In genomic region chr12:57756406-57757341, GRCh38 we compare ENCODE assay signal across 8 cellular contexts. TPM values are rescaled to one million over a fixed set of nuclear protein-coding genes. Genes with fewer than 3 reads are reported as not detected.
DNase-seq lines count a peak whose midpoint lies in the region; ATAC-seq and TF ChIP-seq lines count a peak whose summit lies in the region.

No MANE protein-coding gene starts in this region.

- in situ Hi-C loops in Panc1 (cut with HindIII; ENCODE audit: low pct_unique_long_range_greater_than_20kb, low sequenced_read_pairs), result no loop called here

- no peaks in the 10 kb centered on the region for H3K9me3 ChIP-seq in Panc1 (ENCODE audit: control insufficient read depth, insufficient read depth, low read depth, low read length)

- BruUV-seq in Panc1 (replicated peaks; lab: Mats Ljungman, UMichigan), result no TSS peak

- no peak overlapping the region for H2AFZ ChIP-seq in GM23338

- peaks cover 19% of the 10 kb centered on the region for H3F3A ChIP-seq in GM23338 (replicated peaks; ENCODE audit: low read depth)

- POLR2A ChIA-PET in Panc1 (lab: Charles Lee), result interaction anchor here (0.5 kb wide), 1 partner anchor 14 kb away, joined by 12 read pairs; no protein-coding TSS in a partner anchor

- H3K36me3 Mint-ChIP-seq in CD14-positive monocyte (peaks cover 5 to 15% of the 10 kb centered on the region in 2 donors), GM23338 (ENCODE audit: low read depth) (peaks cover 3% of the 10 kb centered on the region)

- peak overlapping the region; percentile 86 for H3K4me2 ChIP-seq in GM23338

- H3K27me3 ChIP-seq in GM23338 (ENCODE audit: insufficient read depth) (peaks cover 79% of the 10 kb centered on the region), Panc1 (ENCODE audit: control insufficient read depth, insufficient read depth, low read length) (peaks cover 9% of the 10 kb centered on the region)

- H3K27ac ChIP-seq in GM23338 (ENCODE audit: low read depth) (no peak overlapping the region), Panc1 (ENCODE audit: low read length) (no peak overlapping the region)

- H3K27ac Mint-ChIP-seq in CD14-positive monocyte (peak overlapping the region in 6 of 7 donors; percentile 44 to 83 (median 70)), GM23338 (no peak overlapping the region)

- H3K4me3 ChIP-seq in GM23338 (peak overlapping the region; percentile 83), Panc1 (ENCODE audit: low read depth in 2 of 2, low read length in 2 of 2) (peak overlapping the region; percentile 45 to 54)

- intact Hi-C loops in CD14-positive monocyte (cut with micrococcal nuclease) (loop anchor here in 1 of 2 donors (10.0 kb wide), 1 partner anchor 212 kb away; the partner anchor contains the start of gene DCTN2), Panc1 (cut with micrococcal nuclease; ENCODE audit: unreplicated experiment) (no loop called here), left ventricle myocardium superior (cut with micrococcal nuclease) (no loop called here)

- H3K27me3 Mint-ChIP-seq in CD14-positive monocyte (ENCODE audit: low read depth in 3 of 3) (peaks cover 7 to 13% (median 7%) of the 10 kb centered on the region in 3 donors), GM23338 (ENCODE audit: insufficient read depth, low read depth, poor library complexity) (peaks cover 71% of the 10 kb centered on the region)

- H3K9me3 Mint-ChIP-seq in CD14-positive monocyte (peaks cover 0 to 7% (median 0%) of the 10 kb centered on the region in 7 donors), GM23338 (no peaks in the 10 kb centered on the region; the same call in 2 of the 3 replicates)

- H3K4me1 ChIP-seq in GM23338 (ENCODE audit: insufficient read depth) (peaks cover 30% of the 10 kb centered on the region), Panc1 (ENCODE audit: control insufficient read depth, insufficient read depth, low read length) (peaks cover 7% of the 10 kb centered on the region; the same call in 1 of the 2 replicates)

- H4K20me1 ChIP-seq in GM23338 (replicated peaks; ENCODE audit: insufficient read depth), result peaks cover 4% of the 10 kb centered on the region; the same call in 1 of the 2 replicates

- TF ChIP-seq CTCF in CD14-positive monocyte (IDR thresholded peaks at IDR 0.05), result peak; percentile 85
- TF ChIP-seq CTCF in GM23338 (conservative IDR thresholded peaks at IDR 0.05; ENCODE audit: low read depth in 2 of 2), result peak; percentile 83 to 92
- TF ChIP-seq CTCF in Panc1 (IDR thresholded peaks at IDR 0.05), result peak; percentile 98

- CTCF ChIA-PET in Panc1 (lab: Charles Lee), result interaction anchor here (0.5 to 1.2 kb wide), 7 partner anchors 9 to 1877 kb away, joined by 3 to 7 read pairs (median 4); partner anchors contain the start of gene CYP27B1

- H3K36me3 ChIP-seq in GM23338 (ENCODE audit: insufficient read depth), result no peaks in the 10 kb centered on the region
- peaks cover 3% of the 10 kb centered on the region; the same call in 1 of the 2 replicates for H3K36me3 ChIP-seq in Panc1 (ENCODE audit: control insufficient read depth, insufficient read depth, low read length)

- peaks cover 4% of the 10 kb centered on the region for H3K79me2 ChIP-seq in GM23338 (replicated peaks; ENCODE audit: insufficient read depth)

- DNase-seq in CD14-positive monocyte (ENCODE audit: low spot score) (no peak), GM23338 (ENCODE audit: low spot score) (peak; percentile 89), Panc1 (ENCODE audit: low read depth, low spot score) (no peak), left ventricle myocardium superior (peak; percentile 58), AG20443 (ENCODE audit: low spot score) (no peak)
- peak; percentile 62 for DNase-seq in activated T-helper 9 cell treated with anti-CD3 and anti-CD28 coated beads, Interleukin-2, amount 50 U/mL, for 16 hours (ENCODE audit: low read depth)
- peak; percentile 56 to 59 for DNase-seq in stimulated activated CD4-positive, alpha-beta T cell treated with anti-CD3 and anti-CD28 coated beads, Interleukin-15, amount 100 ng/mL, for 1 hour (ENCODE audit: low read depth in 1 of 2, low spot score in 1 of 2)

- H3K4me1 Mint-ChIP-seq in CD14-positive monocyte (peaks cover 35% of the 10 kb centered on the region), GM23338 (peaks cover 31% of the 10 kb centered on the region)

- peak overlapping the region; percentile 85 to 89 for H3K4me3 Mint-ChIP-seq in CD14-positive monocyte
- H3K4me3 Mint-ChIP-seq in GM23338, result peak overlapping the region; percentile 71

- no peaks in the 10 kb centered on the region for H3K9me2 ChIP-seq in GM23338 (ENCODE audit: insufficient read depth)

- ATAC-seq in GM23338, result peak; percentile 64
- ATAC-seq in Panc1, result peak; percentile 64
- ATAC-seq in left ventricle myocardium superior, result no peak
- ATAC-seq in GM19035 (IDR thresholded peaks at IDR 0.05; ENCODE audit: unreplicated experiment), result no peak

TF ChIP-seq in GM23338, 12 proteins besides CTCF, POLR2A, EP300 and RAD21:
- peak; percentile 43; the same call in 1 of the 2 replicates for TF ChIP-seq CREB1 (CRISPR knock-in tag; IDR thresholded peaks at IDR 0.05; ENCODE audit: low read depth)
- TF ChIP-seq STAT1 (IDR thresholded peaks at IDR 0.05; ENCODE audit: unreplicated experiment), result no peak
- peak; percentile 86 for TF ChIP-seq EZH2 (IDR thresholded peaks at IDR 0.05; ENCODE audit: low read depth, unreplicated experiment)
- peak; percentile 51 for TF ChIP-seq EZH2phosphoT487 (IDR thresholded peaks at IDR 0.05; ENCODE audit: unreplicated experiment)

RNA-seq across cellular contexts. Expression of gene MARCHF9, which starts 1.8 kb away (rescaled TPM):
- polyA plus RNA-seq in CD14-positive monocyte, result under 1 TPM; 0.14 to 0.23 TPM
- total RNA-seq in GM23338 (2014; rRNA removed; shearing (Covaris generic)), result 2.9 and 3.5 TPM in 2 replicates
- polyA plus RNA-seq in GM23338 (2016; fragmentation: Nextera tagmentation; extraction: Ambion mirVana), result 3.1 and 3.3 TPM in 2 replicates
- 2.3 TPM for total RNA-seq in Panc1 (2021; ENCODE audit: unreplicated experiment)
- polyA plus RNA-seq in Panc1 (2012; ENCODE audit: insufficient read length), result 1.7 TPM
- total RNA-seq in left ventricle myocardium superior, result 15.6 TPM

RNA-seq across cellular contexts. Expression of gene CDK4, which starts 4.6 kb away (rescaled TPM):
- polyA plus RNA-seq in CD14-positive monocyte (10 to 100 TPM; 27.4 to 38.4 TPM), GM23338 (2016; fragmentation: Nextera tagmentation; extraction: Ambion mirVana) (105 and 108 TPM in 2 replicates)
- total RNA-seq in GM23338 (2014; rRNA removed; shearing (Covaris generic)), result 198 and 214 TPM in 2 replicates
- total RNA-seq in Panc1 (2021; ENCODE audit: unreplicated experiment) (201 TPM), left ventricle myocardium superior (42.1 TPM)
- polyA plus RNA-seq in Panc1 (2012; ENCODE audit: insufficient read length), result 205 TPM

RNA-seq across cellular contexts. Expression of gene CYP27B1, which starts 10.2 kb away (rescaled TPM):
- polyA plus RNA-seq in CD14-positive monocyte (not detected), GM23338 (2016; fragmentation: Nextera tagmentation; extraction: Ambion mirVana) (0.83 and 1.1 TPM in 2 replicates)
- 2.7 and 6.8 TPM in 2 replicates for total RNA-seq in GM23338 (2014; rRNA removed; shearing (Covaris generic))
- total RNA-seq in Panc1 (2021; ENCODE audit: unreplicated experiment) (4.0 TPM), left ventricle myocardium superior (not detected)
- 4.3 TPM for polyA plus RNA-seq in Panc1 (2012; ENCODE audit: insufficient read length)

RNA-seq across cellular contexts. Expression of gene TSPAN31, which starts 11.8 kb away (rescaled TPM):
- 10 to 100 TPM; 43.0 to 48.1 TPM for polyA plus RNA-seq in CD14-positive monocyte
- total RNA-seq in GM23338 (2014; rRNA removed; shearing (Covaris generic)), result 15.6 and 32.9 TPM in 2 replicates
- 12.9 and 15.5 TPM in 2 replicates for polyA plus RNA-seq in GM23338 (2016; fragmentation: Nextera tagmentation; extraction: Ambion mirVana)
- total RNA-seq in Panc1 (2021; ENCODE audit: unreplicated experiment), result 17.5 TPM
- polyA plus RNA-seq in Panc1 (2012; ENCODE audit: insufficient read length), result 16.4 TPM
- 32.8 TPM for total RNA-seq in left ventricle myocardium superior

RNA-seq across cellular contexts. Expression of gene METTL1, which starts 15.2 kb away (rescaled TPM):
- polyA plus RNA-seq in CD14-positive monocyte (1 to 10 TPM; 3.4 to 3.7 TPM), GM23338 (2016; fragmentation: Nextera tagmentation; extraction: Ambion mirVana) (39.5 and 47.0 TPM in 2 replicates)
- total RNA-seq in GM23338 (2014; rRNA removed; shearing (Covaris generic)), result 12.2 and 18.9 TPM in 2 replicates
- total RNA-seq in Panc1 (2021; ENCODE audit: unreplicated experiment) (46.5 TPM), left ventricle myocardium superior (7.5 TPM)
- polyA plus RNA-seq in Panc1 (2012; ENCODE audit: insufficient read length), result 40.9 TPM

Comparison
In these comparisons a context has a peak if more than half of its experiments do, and no peak if none do; other contexts are left out.
1. DNase-seq: peak in GM23338 (single experiment), activated T-helper 9 cell treated with anti-CD3 and anti-CD28 coated beads, Interleukin-2, amount 50 U/mL, for 16 hours (single experiment), left ventricle myocardium superior (single experiment) and stimulated activated CD4-positive, alpha-beta T cell treated with anti-CD3 and anti-CD28 coated beads, Interleukin-15, amount 100 ng/mL, for 1 hour (2 of 2); none in CD14-positive monocyte (single experiment), Panc1 (single experiment) and AG20443 (single experiment).
2. ATAC-seq: peak in GM23338 (single experiment) and Panc1 (single experiment); none in left ventricle myocardium superior (single experiment) and GM19035 (single experiment).
3. Peak in every context shown above with its lines, with median percentiles within 50 percentile points of each other: CTCF ChIP-seq.